In genomic region chr1:176206961-176207902, GRCh38 we compare ENCODE assay signal across 1 cellular context.
A peak's percentile ranks its signal among the peaks of the same experiment; 100 is the strongest.
TF ChIP-seq lines count a peak whose summit lies in the region.

TSS of gene COP1 (minus strand) at chr1:176207286. CDS start at chr1:176206978, 308 bp downstream.

TF ChIP-seq in HepG2, 621 proteins besides CTCF, POLR2A, EP300 and RAD21 (continued from another document and continues in another):
- TF ChIP-seq ZZZ3 (CRISPR knock-in tag; IDR thresholded peaks at IDR 0.05; ENCODE audit: borderline replicate concordance): 0 out of 2 replicates have a peak, but pooled peaks have one; percentile 45
- TF ChIP-seq ZNF367 (CRISPR knock-in tag; IDR thresholded peaks at IDR 0.05; ENCODE audit: borderline replicate concordance): no peak
- 0 out of 2 replicates have a peak, but pooled peaks have one; percentile 27 for TF ChIP-seq SMYD3 (CRISPR knock-in tag; IDR thresholded peaks at IDR 0.05)
- 0 out of 2 replicates have a peak, but pooled peaks have one; percentile 11 for TF ChIP-seq SMC3 (IDR thresholded peaks at IDR 0.05; ENCODE audit: low read length)
- TF ChIP-seq NFKB2 (CRISPR knock-in tag; IDR thresholded peaks at IDR 0.05; ENCODE audit: borderline replicate concordance): no peak
- no peak for TF ChIP-seq SP1 (IDR thresholded peaks at IDR 0.05)
- peak; percentile 35; the same call in 1 of the 2 replicates for TF ChIP-seq SP1 (CRISPR knock-in tag; IDR thresholded peaks at IDR 0.05)
- TF ChIP-seq, protein P1, sequence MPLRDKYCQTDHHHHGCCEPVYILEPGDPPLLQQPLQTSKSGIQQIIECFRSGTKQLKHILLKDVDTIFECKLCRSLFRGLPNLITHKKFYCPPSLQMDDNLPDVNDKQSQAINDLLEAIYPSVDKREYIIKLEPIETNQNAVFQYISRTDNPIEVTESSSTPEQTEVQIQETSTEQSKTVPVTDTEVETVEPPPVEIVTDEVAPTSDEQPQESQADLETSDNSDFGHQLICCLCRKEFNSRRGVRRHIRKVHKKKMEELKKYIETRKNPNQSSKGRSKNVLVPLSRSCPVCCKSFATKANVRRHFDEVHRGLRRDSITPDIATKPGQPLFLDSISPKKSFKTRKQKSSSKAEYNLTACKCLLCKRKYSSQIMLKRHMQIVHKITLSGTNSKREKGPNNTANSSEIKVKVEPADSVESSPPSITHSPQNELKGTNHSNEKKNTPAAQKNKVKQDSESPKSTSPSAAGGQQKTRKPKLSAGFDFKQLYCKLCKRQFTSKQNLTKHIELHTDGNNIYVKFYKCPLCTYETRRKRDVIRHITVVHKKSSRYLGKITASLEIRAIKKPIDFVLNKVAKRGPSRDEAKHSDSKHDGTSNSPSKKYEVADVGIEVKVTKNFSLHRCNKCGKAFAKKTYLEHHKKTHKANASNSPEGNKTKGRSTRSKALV (CRISPR knock-in tag; IDR thresholded peaks at IDR 0.05): peak; percentile 56
- no peak for TF ChIP-seq ZNF484 (CRISPR knock-in tag; IDR thresholded peaks at IDR 0.05; ENCODE audit: borderline replicate concordance, low read depth)
- TF ChIP-seq, protein P2, sequence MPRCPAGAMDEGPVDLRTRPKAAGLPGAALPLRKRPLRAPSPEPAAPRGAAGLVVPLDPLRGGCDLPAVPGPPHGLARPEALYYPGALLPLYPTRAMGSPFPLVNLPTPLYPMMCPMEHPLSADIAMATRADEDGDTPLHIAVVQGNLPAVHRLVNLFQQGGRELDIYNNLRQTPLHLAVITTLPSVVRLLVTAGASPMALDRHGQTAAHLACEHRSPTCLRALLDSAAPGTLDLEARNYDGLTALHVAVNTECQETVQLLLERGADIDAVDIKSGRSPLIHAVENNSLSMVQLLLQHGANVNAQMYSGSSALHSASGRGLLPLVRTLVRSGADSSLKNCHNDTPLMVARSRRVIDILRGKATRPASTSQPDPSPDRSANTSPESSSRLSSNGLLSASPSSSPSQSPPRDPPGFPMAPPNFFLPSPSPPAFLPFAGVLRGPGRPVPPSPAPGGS (CRISPR knock-in tag; IDR thresholded peaks at IDR 0.05): peak; percentile 77
- TF ChIP-seq, protein P3, sequence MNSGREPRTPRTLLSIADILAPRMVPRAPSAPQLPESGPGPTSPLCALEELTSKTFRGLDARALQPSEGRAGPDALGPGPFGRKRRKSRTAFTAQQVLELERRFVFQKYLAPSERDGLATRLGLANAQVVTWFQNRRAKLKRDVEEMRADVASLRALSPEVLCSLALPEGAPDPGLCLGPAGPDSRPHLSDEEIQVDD (CRISPR knock-in tag; IDR thresholded peaks at IDR 0.05; ENCODE audit: borderline replicate concordance): 0 out of 2 replicates have a peak, but pooled peaks have one; percentile 27
- TF ChIP-seq, protein P4, sequence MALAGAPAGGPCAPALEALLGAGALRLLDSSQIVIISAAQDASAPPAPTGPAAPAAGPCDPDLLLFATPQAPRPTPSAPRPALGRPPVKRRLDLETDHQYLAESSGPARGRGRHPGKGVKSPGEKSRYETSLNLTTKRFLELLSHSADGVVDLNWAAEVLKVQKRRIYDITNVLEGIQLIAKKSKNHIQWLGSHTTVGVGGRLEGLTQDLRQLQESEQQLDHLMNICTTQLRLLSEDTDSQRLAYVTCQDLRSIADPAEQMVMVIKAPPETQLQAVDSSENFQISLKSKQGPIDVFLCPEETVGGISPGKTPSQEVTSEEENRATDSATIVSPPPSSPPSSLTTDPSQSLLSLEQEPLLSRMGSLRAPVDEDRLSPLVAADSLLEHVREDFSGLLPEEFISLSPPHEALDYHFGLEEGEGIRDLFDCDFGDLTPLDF (CRISPR knock-in tag; IDR thresholded peaks at IDR 0.05): peak; percentile 7
- TF ChIP-seq, protein P5, sequence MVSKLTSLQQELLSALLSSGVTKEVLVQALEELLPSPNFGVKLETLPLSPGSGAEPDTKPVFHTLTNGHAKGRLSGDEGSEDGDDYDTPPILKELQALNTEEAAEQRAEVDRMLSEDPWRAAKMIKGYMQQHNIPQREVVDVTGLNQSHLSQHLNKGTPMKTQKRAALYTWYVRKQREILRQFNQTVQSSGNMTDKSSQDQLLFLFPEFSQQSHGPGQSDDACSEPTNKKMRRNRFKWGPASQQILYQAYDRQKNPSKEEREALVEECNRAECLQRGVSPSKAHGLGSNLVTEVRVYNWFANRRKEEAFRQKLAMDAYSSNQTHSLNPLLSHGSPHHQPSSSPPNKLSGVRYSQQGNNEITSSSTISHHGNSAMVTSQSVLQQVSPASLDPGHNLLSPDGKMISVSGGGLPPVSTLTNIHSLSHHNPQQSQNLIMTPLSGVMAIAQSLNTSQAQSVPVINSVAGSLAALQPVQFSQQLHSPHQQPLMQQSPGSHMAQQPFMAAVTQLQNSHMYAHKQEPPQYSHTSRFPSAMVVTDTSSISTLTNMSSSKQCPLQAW (CRISPR knock-in tag; IDR thresholded peaks at IDR 0.05): peak; percentile 85
- TF ChIP-seq CC2D1A (CRISPR knock-in tag; IDR thresholded peaks at IDR 0.05): peak; percentile 45; the same call in 1 of the 2 replicates
- 0 out of 2 replicates have a peak, but pooled peaks have one; percentile 19 for TF ChIP-seq SALL2 (CRISPR knock-in tag; IDR thresholded peaks at IDR 0.05)
- 0 out of 2 replicates have a peak, but pooled peaks have one; percentile 8 for TF ChIP-seq BRCA1 (CRISPR knock-in tag; IDR thresholded peaks at IDR 0.05)
- TF ChIP-seq REPIN1 (CRISPR knock-in tag; IDR thresholded peaks at IDR 0.05; ENCODE audit: borderline replicate concordance, low read depth): peak; percentile 42; the same call in 1 of the 2 replicates
- TF ChIP-seq KLF15 (CRISPR knock-in tag; IDR thresholded peaks at IDR 0.05; ENCODE audit: borderline replicate concordance): 0 out of 2 replicates have a peak, but pooled peaks have one; percentile 14
- 0 out of 2 replicates have a peak, but pooled peaks have one; percentile 10 for TF ChIP-seq ZSCAN9 (CRISPR knock-in tag; IDR thresholded peaks at IDR 0.05; ENCODE audit: borderline replicate concordance)
- TF ChIP-seq KLF16 (CRISPR knock-in tag; IDR thresholded peaks at IDR 0.05): peak in 1 of 2 experiments; percentile 32; a peak in 1 of 4 replicates
- peak; percentile 79; the same call in 1 of the 2 replicates for TF ChIP-seq HOXA9 (CRISPR knock-in tag; IDR thresholded peaks at IDR 0.05; ENCODE audit: borderline replicate concordance)
- peak; percentile 60; the same call in 1 of the 2 replicates for TF ChIP-seq CHCHD3 (CRISPR knock-in tag; IDR thresholded peaks at IDR 0.05)
- no peak for TF ChIP-seq TP53 (CRISPR knock-in tag; conservative IDR thresholded peaks at IDR 0.05)
- TF ChIP-seq SKI (IDR thresholded peaks at IDR 0.05; ENCODE audit: partially characterized antibody): no peak
- no peak for TF ChIP-seq ZNF317 (CRISPR knock-in tag; IDR thresholded peaks at IDR 0.05)
- TF ChIP-seq FOXM1 (CRISPR knock-in tag; IDR thresholded peaks at IDR 0.05): no peak
- TF ChIP-seq ZFX (CRISPR knock-in tag; IDR thresholded peaks at IDR 0.05; ENCODE audit: low read depth): peak; percentile 81
- TF ChIP-seq CENPT (CRISPR knock-in tag; IDR thresholded peaks at IDR 0.05; ENCODE audit: low read depth): no peak
- peak; percentile 93 for TF ChIP-seq TFDP1 (CRISPR knock-in tag; IDR thresholded peaks at IDR 0.05; ENCODE audit: borderline replicate concordance)
- TF ChIP-seq GZF1 (CRISPR knock-in tag; IDR thresholded peaks at IDR 0.05): 0 out of 2 replicates have a peak, but pooled peaks have one; percentile 20
- no peak for TF ChIP-seq ZNF577 (CRISPR knock-in tag; IDR thresholded peaks at IDR 0.05; ENCODE audit: borderline replicate concordance, low read depth)
- no peak for TF ChIP-seq SIX4 (CRISPR knock-in tag; IDR thresholded peaks at IDR 0.05)
- TF ChIP-seq YY1 (IDR thresholded peaks at IDR 0.05; ENCODE audit: insufficient read depth, insufficient replicate concordance, low read depth, low read length): peak; percentile 25
- TF ChIP-seq, protein P6, sequence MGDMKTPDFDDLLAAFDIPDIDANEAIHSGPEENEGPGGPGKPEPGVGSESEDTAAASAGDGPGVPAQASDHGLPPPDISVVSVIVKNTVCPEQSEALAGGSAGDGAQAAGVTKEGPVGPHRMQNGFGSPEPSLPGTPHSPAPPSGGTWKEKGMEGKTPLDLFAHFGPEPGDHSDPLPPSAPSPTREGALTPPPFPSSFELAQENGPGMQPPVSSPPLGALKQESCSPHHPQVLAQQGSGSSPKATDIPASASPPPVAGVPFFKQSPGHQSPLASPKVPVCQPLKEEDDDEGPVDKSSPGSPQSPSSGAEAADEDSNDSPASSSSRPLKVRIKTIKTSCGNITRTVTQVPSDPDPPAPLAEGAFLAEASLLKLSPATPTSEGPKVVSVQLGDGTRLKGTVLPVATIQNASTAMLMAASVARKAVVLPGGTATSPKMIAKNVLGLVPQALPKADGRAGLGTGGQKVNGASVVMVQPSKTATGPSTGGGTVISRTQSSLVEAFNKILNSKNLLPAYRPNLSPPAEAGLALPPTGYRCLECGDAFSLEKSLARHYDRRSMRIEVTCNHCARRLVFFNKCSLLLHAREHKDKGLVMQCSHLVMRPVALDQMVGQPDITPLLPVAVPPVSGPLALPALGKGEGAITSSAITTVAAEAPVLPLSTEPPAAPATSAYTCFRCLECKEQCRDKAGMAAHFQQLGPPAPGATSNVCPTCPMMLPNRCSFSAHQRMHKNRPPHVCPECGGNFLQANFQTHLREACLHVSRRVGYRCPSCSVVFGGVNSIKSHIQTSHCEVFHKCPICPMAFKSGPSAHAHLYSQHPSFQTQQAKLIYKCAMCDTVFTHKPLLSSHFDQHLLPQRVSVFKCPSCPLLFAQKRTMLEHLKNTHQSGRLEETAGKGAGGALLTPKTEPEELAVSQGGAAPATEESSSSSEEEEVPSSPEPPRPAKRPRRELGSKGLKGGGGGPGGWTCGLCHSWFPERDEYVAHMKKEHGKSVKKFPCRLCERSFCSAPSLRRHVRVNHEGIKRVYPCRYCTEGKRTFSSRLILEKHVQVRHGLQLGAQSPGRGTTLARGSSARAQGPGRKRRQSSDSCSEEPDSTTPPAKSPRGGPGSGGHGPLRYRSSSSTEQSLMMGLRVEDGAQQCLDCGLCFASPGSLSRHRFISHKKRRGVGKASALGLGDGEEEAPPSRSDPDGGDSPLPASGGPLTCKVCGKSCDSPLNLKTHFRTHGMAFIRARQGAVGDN (CRISPR knock-in tag; IDR thresholded peaks at IDR 0.05): peak; percentile 68
- TF ChIP-seq, protein P7, sequence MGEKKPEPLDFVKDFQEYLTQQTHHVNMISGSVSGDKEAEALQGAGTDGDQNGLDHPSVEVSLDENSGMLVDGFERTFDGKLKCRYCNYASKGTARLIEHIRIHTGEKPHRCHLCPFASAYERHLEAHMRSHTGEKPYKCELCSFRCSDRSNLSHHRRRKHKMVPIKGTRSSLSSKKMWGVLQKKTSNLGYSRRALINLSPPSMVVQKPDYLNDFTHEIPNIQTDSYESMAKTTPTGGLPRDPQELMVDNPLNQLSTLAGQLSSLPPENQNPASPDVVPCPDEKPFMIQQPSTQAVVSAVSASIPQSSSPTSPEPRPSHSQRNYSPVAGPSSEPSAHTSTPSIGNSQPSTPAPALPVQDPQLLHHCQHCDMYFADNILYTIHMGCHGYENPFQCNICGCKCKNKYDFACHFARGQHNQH (CRISPR knock-in tag; IDR thresholded peaks at IDR 0.05): peak; percentile 27; the same call in 1 of the 2 replicates
- TF ChIP-seq HOXA5 (CRISPR knock-in tag; IDR thresholded peaks at IDR 0.05): peak; percentile 66
- TF ChIP-seq ZNF143 (CRISPR knock-in tag; IDR thresholded peaks at IDR 0.05): peak; percentile 8; the same call in 1 of the 2 replicates
- TF ChIP-seq ZNF572 (CRISPR knock-in tag; IDR thresholded peaks at IDR 0.05): 0 out of 2 replicates have a peak, but pooled peaks have one; percentile 36
- peak; percentile 74; the same call in 1 of the 2 replicates for TF ChIP-seq ZSCAN25 (CRISPR knock-in tag; IDR thresholded peaks at IDR 0.05)
- peak; percentile 95 for TF ChIP-seq SAP130 (CRISPR knock-in tag; IDR thresholded peaks at IDR 0.05; ENCODE audit: low read depth)
- TF ChIP-seq ASH2L (IDR thresholded peaks at IDR 0.05; ENCODE audit: insufficient read length, low read depth, low read length): peak; percentile 97
- TF ChIP-seq NFKBIZ (CRISPR knock-in tag; IDR thresholded peaks at IDR 0.05): peak; percentile 16; the same call in 1 of the 2 replicates
- TF ChIP-seq AGO1 (IDR thresholded peaks at IDR 0.05; ENCODE audit: low read depth, low read length, poor library complexity, severe bottlenecking): peak; percentile 22
- TF ChIP-seq MAZ (IDR thresholded peaks at IDR 0.05; ENCODE audit: borderline replicate concordance, low read depth, low read length): no peak
- peak; percentile 34 for TF ChIP-seq MAZ (CRISPR knock-in tag; IDR thresholded peaks at IDR 0.05; ENCODE audit: low read depth)
- TF ChIP-seq, protein P8, sequence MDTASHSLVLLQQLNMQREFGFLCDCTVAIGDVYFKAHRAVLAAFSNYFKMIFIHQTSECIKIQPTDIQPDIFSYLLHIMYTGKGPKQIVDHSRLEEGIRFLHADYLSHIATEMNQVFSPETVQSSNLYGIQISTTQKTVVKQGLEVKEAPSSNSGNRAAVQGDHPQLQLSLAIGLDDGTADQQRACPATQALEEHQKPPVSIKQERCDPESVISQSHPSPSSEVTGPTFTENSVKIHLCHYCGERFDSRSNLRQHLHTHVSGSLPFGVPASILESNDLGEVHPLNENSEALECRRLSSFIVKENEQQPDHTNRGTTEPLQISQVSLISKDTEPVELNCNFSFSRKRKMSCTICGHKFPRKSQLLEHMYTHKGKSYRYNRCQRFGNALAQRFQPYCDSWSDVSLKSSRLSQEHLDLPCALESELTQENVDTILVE (CRISPR knock-in tag; IDR thresholded peaks at IDR 0.05): no peak
- TF ChIP-seq FIP1L1 (IDR thresholded peaks at IDR 0.05; ENCODE audit: borderline replicate concordance, insufficient read depth, low read depth, low read length): 0 out of 2 replicates have a peak, but pooled peaks have one; percentile 26
- peak; percentile 90; the same call in 1 of the 2 replicates for TF ChIP-seq ZFP82 (CRISPR knock-in tag; IDR thresholded peaks at IDR 0.05; ENCODE audit: borderline replicate concordance)
- TF ChIP-seq ZNF598 (CRISPR knock-in tag; IDR thresholded peaks at IDR 0.05; ENCODE audit: borderline replicate concordance): 0 out of 2 replicates have a peak, but pooled peaks have one; percentile 20
- TF ChIP-seq, protein P9, sequence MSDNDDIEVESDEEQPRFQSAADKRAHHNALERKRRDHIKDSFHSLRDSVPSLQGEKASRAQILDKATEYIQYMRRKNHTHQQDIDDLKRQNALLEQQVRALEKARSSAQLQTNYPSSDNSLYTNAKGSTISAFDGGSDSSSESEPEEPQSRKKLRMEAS (IDR thresholded peaks at IDR 0.05): peak; percentile 76
- 0 out of 2 replicates have a peak, but pooled peaks have one; percentile 61 for TF ChIP-seq HES4 (CRISPR knock-in tag; IDR thresholded peaks at IDR 0.05; ENCODE audit: borderline replicate concordance)
- peak; percentile 47; the same call in 1 of the 2 replicates for TF ChIP-seq POGZ (CRISPR knock-in tag; IDR thresholded peaks at IDR 0.05)
- 0 out of 2 replicates have a peak, but pooled peaks have one; percentile 44 for TF ChIP-seq MAF1 (CRISPR knock-in tag; IDR thresholded peaks at IDR 0.05; ENCODE audit: borderline replicate concordance)
